In the genomic region with DNA sequence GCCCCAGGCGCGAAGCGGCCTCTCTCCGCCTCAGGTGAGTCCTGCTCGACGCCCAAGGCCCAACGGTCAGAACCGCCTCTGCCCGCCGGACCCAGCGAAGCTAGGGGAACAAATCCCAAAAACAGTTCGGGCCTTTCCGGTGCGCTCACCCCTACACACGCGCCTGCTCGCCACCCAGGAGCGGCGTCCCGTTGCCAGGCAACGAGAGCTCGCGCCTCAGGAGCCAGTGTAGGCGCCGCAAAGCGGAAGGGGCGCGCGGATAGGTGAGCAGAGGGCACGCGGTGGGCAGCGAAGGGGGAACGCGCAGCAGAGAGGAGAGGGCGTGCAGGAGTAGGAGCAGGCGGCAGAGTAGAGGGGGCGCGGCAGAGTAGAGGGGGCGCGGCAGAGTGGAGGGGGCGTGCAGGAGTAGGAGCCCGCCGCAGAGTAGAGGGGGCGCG, we compare ENCODE assay signal across 10 cellular contexts. TPM values are rescaled to one million over a fixed set of nuclear protein-coding genes. Genes with fewer than 3 reads are reported as not detected.
DNase-seq lines count a peak whose midpoint lies in the region; ATAC-seq and TF ChIP-seq lines count a peak whose summit lies in the region.
"Had no signal": no experiment of that assay in that cellular context is flagged by ENCODE, and none has a peak within 500 bp of the region (broad histone marks: within the 10 kb centered on the region; RNA-seq: fewer than 3 reads in every experiment).

A gene (minus strand): TSS at position 193 of the 437 bp plus-strand sequence. CDS start 4,154 bp downstream, outside the sequence.
A gene with protein sequence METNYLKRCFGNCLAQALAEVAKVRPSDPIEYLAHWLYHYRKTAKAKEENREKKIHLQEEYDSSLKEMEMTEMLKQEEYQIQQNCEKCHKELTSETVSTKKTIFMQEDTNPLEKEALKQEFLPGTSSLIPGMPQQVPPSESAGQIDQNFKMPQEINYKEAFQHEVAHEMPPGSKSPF (plus strand): TSS at position 219 of the 437 bp plus-strand sequence. CDS start 5,663 bp downstream, outside the sequence.

- peak within 1 kb of the TSS; percentile 41 for H3K4me3 ChIP-seq in astrocyte of the cerebellum (ENCODE audit: low read depth, low read length)

- peak within 1 kb of the TSS; percentile 55 for H3K9ac ChIP-seq in ES-I3 (ENCODE audit: low read depth, low read length)
- H3K9ac ChIP-seq: KMS-11 had no signal

- H3K36me3 ChIP-seq in ES-I3 (ENCODE audit: insufficient read depth, low read length) = no peaks in the 10 kb centered on the region

- H3K4me1 ChIP-seq in ES-I3 (ENCODE audit: insufficient read depth, low read length) = no peaks in the 10 kb centered on the region; the same call in 1 of the 2 replicates

- no peak for TF ChIP-seq CTCF in astrocyte of the cerebellum (IDR thresholded peaks at IDR 0.05; ENCODE audit: low read depth, low read length, missing control alignments)

- no peaks in the 10 kb centered on the region for H3K9me3 ChIP-seq in ES-I3 (ENCODE audit: control insufficient read depth, insufficient read depth, low read length)

- in situ Hi-C loops in astrocyte of the cerebellum (cut with HindIII; ENCODE audit: low sequenced_read_pairs) = no loop called here

- DNase-seq in NCI-H748 treated with DMSO at 0.1 percent for 48 hours (lab: John Stamatoyannopoulos, UW) (peak; percentile 45), astrocyte of the cerebellum (ENCODE audit: low read depth) (no peak), islet precursor cell (peak; percentile 84), cerebellum (ENCODE audit: low spot score) (no peak), DMS114 treated with DMSO at 0.1 percent for 48 hours (lab: John Stamatoyannopoulos, UW; ENCODE audit: unreplicated experiment) (no peak)
- peak; percentile 69 for DNase-seq in stimulated activated CD4-positive, alpha-beta T cell treated with anti-CD3 and anti-CD28 coated beads, Interleukin-15, amount 100 ng/mL, for 24 hours

- peak; percentile 83 for ATAC-seq in HG02884 (IDR thresholded peaks at IDR 0.05; ENCODE audit: unreplicated experiment)

RNA-seq across cellular contexts. Expression of the first gene that starts in this region (rescaled TPM):
- total RNA-seq in cerebellum = not detected
- total RNA-seq: renal cortical epithelial cell had no signal

RNA-seq across cellular contexts. Expression of the second gene that starts in this region (rescaled TPM):
- 1.2 TPM for total RNA-seq in cerebellum

Comparison
In these comparisons a context has a peak if more than half of its experiments do, and no peak if none do; other contexts are left out.
1. DNase-seq: peak in NCI-H748 treated with DMSO at 0.1 percent for 48 hours (single experiment), islet precursor cell (single experiment) and stimulated activated CD4-positive, alpha-beta T cell treated with anti-CD3 and anti-CD28 coated beads, Interleukin-15, amount 100 ng/mL, for 24 hours (single experiment); none in astrocyte of the cerebellum (single experiment), cerebellum (single experiment) and DMS114 treated with DMSO at 0.1 percent for 48 hours (single experiment).